In the genomic region with DNA sequence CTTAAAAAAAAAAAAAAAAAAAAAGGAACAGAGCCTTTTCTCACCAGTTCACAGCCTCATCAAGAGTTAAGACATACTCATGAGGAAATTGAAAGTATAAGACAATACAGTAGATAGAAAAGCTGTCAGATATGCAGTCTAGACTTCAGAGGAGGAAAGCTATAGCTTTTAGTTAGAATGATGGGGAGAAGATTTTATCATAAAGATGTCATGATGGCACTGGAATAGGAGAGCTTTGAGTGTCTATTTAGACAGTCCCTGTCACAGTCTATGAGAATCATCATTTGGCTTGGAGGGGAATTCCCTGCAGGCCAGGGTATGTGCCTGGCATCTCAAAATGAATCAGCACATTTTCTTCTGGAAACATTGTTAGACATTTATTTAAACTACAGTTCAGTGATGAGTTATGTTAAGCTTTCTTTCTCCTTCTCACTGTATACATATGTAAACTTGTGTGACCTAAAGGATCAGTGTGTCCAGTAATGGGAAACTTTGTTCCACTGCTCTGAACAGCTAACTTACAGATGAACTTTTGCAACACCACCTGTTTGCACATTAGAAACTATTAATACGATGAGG, we compare ENCODE assay signal across 8 cellular contexts. TPM values are rescaled to one million over a fixed set of nuclear protein-coding genes. Genes with fewer than 3 reads are reported as not detected.
DNase-seq lines count a peak whose midpoint lies in the region; ATAC-seq lines count a peak whose summit lies in the region.

No MANE protein-coding gene starts in this region.

- DNase-seq in GM03348 (ENCODE audit: low spot score) (peak; percentile 44), myocyte (ENCODE audit: low read depth) (peak; percentile 52), GOT3 (lab: John Stamatoyannopoulos, UW) (no peak), NCI-H187 (lab: John Stamatoyannopoulos, UW) (no peak), OCI-M2 (lab: John Stamatoyannopoulos, UW; ENCODE audit: unreplicated experiment) (no peak)
- DNase-seq in activated CD4-positive, alpha-beta T cell treated with anti-CD3 and anti-CD28 coated beads for 48 hours = peak; percentile 60

- ATAC-seq in HG02759 (IDR thresholded peaks at IDR 0.05; ENCODE audit: unreplicated experiment) = peak; percentile 27
- no peak for ATAC-seq in esophagus mucosa

RNA-seq across cellular contexts. Expression of a gene that starts 2.9 kb away (rescaled TPM):
- total RNA-seq in myocyte (18.9 and 20.8 TPM in 2 replicates), esophagus mucosa (57.7 TPM)
- polyA plus RNA-seq in myocyte (2012) = 31.0 TPM

Comparison
In these comparisons a context has a peak if more than half of its experiments do, and no peak if none do; other contexts are left out.
1. DNase-seq: peak in GM03348 (single experiment), activated CD4-positive, alpha-beta T cell treated with anti-CD3 and anti-CD28 coated beads for 48 hours (single experiment) and myocyte (single experiment); none in GOT3 (single experiment), NCI-H187 (0 of 2) and OCI-M2 (single experiment).